15 cellular contexts compared by ENCODE assay signal in the genomic region with DNA sequence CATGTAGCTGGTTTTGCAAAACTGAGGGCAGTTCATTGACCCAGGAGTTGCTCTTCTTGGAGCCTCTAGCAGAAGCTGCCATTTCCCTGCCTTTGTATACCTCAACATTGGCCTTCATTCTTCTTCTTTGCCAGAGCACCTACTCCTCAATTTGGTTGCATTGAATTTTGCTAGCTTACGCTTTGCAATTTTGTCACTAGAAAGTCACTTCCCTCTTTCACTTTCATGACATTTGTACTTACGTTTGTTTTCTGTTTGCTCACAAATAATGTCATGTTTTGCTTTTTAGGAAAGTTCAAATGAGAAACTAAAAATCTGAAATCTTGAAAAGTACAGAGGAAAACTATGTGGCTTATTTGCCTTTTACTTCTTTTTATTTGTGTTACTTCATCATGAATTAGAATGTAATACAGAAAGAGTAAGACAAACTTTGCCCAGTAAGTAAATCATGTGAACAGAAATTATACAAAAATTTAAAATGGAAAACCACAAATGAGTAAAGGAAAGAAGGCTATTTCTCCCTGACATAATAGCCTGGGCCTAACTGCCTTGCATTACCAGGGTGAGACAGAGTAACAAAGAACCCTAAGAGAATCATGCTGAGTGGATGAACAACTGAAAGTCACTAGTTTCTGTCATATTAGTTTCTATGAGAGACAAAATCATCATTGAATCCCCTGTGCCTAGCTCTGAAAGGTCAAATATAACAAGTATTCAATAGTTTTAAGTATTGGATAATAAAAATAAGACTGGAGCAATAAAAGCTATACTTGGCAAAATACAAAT. TPM values are rescaled to one million over a fixed set of nuclear protein-coding genes. Genes with fewer than 3 reads are reported as not detected.
DNase-seq lines count a peak whose midpoint lies in the region; ATAC-seq lines count a peak whose summit lies in the region.
"Had no signal": no experiment of that assay in that cellular context is flagged by ENCODE, and none has a peak within 500 bp of the region (broad histone marks: within the 10 kb centered on the region; RNA-seq: fewer than 3 reads in every experiment).

No MANE protein-coding gene starts in this region.

- peak; percentile 73 for ATAC-seq in GM18909 (IDR thresholded peaks at IDR 0.05; ENCODE audit: poor library complexity, unreplicated experiment)
- ATAC-seq in GM21737 (IDR thresholded peaks at IDR 0.05; ENCODE audit: unreplicated experiment), result peak; percentile 58
- ATAC-seq in HG03175 (IDR thresholded peaks at IDR 0.05; ENCODE audit: unreplicated experiment), result peak; percentile 77
- ATAC-seq: activated CD8-positive, alpha-beta T cell treated with anti-CD3 and anti-CD28 coated beads, Interleukin-2, amount 10 ng/mL, durations not matched to agents 7 days and 5 days; CD8-positive, alpha-beta T cell; GM23338; T-helper 17 cell had no signal

- no CpG with 5 or more reads among the region's 2 CpGs for WGBS in neuronal stem cell (ENCODE audit: extremely low coverage in 2 of 2, insufficient read length in 2 of 2, insufficient replicate concordance in 1 of 2), 2 donors

- no peak overlapping the region for H3K9ac ChIP-seq in neuronal stem cell (ENCODE audit: low read depth, low read length, poor library complexity)

- no peak overlapping the region for H2BK12ac ChIP-seq in neuronal stem cell (ENCODE audit: low read length)

- no peak overlapping the region for H2AFZ ChIP-seq in neuronal stem cell (ENCODE audit: low read length)
- H2AFZ ChIP-seq: GM23338 had no signal

- H2AK5ac ChIP-seq in neuronal stem cell (ENCODE audit: low read depth, low read length), result no peak overlapping the region

- H3K27ac ChIP-seq in neuronal stem cell (replicated peaks; ENCODE audit: low read length), result no peak overlapping the region
- H3K27ac ChIP-seq: esophagus muscularis mucosa had no signal

- no peak overlapping the region for H3K18ac ChIP-seq in neuronal stem cell (ENCODE audit: low read length)

- H3K23ac ChIP-seq in neuronal stem cell (ENCODE audit: low read depth, low read length, poor library complexity), result no peak overlapping the region

- DNase-seq in globus pallidus (ENCODE audit: low spot score), result peak; percentile 30
- DNase-seq in neuronal stem cell (ENCODE audit: low spot score), result no peak
- no peak for DNase-seq in UCSD-AML1 (lab: John Stamatoyannopoulos, UW; ENCODE audit: unreplicated experiment)
- no peak for DNase-seq in activated CD4-positive, alpha-beta T cell treated with anti-CD3 and anti-CD28 coated beads, Interleukin-2, amount 50 U/mL, for 48 hours
- no peak for DNase-seq in NCI-H446 treated with DMSO at 0.1 percent for 48 hours (lab: John Stamatoyannopoulos, UW)
- DNase-seq: activated CD8-positive, alpha-beta T cell treated with anti-CD3 and anti-CD28 coated beads, Interleukin-2, amount 10 ng/mL, durations not matched to agents 7 days and 5 days; activated naive CD4-positive, alpha-beta T cell treated with anti-CD3 and anti-CD28 coated beads, Interleukin-2, amount 10 ng/mL, durations not matched to agents 7 days and 5 days; CD8-positive, alpha-beta T cell; NCI-H146; T-helper 17 cell had no signal

- H2BK120ac ChIP-seq in neuronal stem cell (ENCODE audit: low read depth, low read length), result no peak overlapping the region

- no peaks in the 10 kb centered on the region for H3K4me1 ChIP-seq in neuronal stem cell (ENCODE audit: control insufficient read depth in 2 of 2, insufficient read depth in 1 of 2, low read depth in 1 of 2, low read length in 2 of 2)
- H3K4me1 ChIP-seq: esophagus muscularis mucosa had no signal

- H3K79me1 ChIP-seq in neuronal stem cell (ENCODE audit: low read depth, low read length), result no peaks in the 10 kb centered on the region

- H3K9me3 ChIP-seq in neuronal stem cell (replicated peaks in 1 of 2; ENCODE audit: control insufficient read depth in 2 of 2, insufficient read depth in 1 of 2, low read depth in 1 of 2, low read length in 2 of 2), result no peaks in the 10 kb centered on the region
- H3K9me3 ChIP-seq: esophagus muscularis mucosa had no signal

- no peak overlapping the region for H4K8ac ChIP-seq in neuronal stem cell (ENCODE audit: low read depth, low read length)

- no peak overlapping the region for H3K4me3 ChIP-seq in neuronal stem cell (ENCODE audit: low read length in 2 of 2)
- H3K4me3 ChIP-seq: esophagus muscularis mucosa, GM23338 had no signal

- no peak overlapping the region for H3K14ac ChIP-seq in neuronal stem cell (ENCODE audit: low read length)

- H3K4ac ChIP-seq in neuronal stem cell (ENCODE audit: low read length), result no peak overlapping the region

- no peak overlapping the region for H4K91ac ChIP-seq in neuronal stem cell (ENCODE audit: low read depth, low read length, poor library complexity)

- no peak overlapping the region for H2BK15ac ChIP-seq in neuronal stem cell (ENCODE audit: low read length)

- no peak overlapping the region for H2BK5ac ChIP-seq in neuronal stem cell (ENCODE audit: low read length)

- H3K36me3 ChIP-seq in neuronal stem cell (replicated peaks in 1 of 2; ENCODE audit: control insufficient read depth in 2 of 2, insufficient read depth in 2 of 2, low read length in 2 of 2), result no peaks in the 10 kb centered on the region
- H3K36me3 ChIP-seq: esophagus muscularis mucosa had no signal

- H3K27me3 ChIP-seq in neuronal stem cell (ENCODE audit: control insufficient read depth in 3 of 3, insufficient read depth in 3 of 3, low read depth in 1 of 3, low read length in 3 of 3), result no peaks in the 10 kb centered on the region
- H3K27me3 ChIP-seq: esophagus muscularis mucosa had no signal

- H3K4me2 ChIP-seq in neuronal stem cell (ENCODE audit: insufficient read depth, low read length, poor library complexity, severe bottlenecking), result no peak overlapping the region
- H3K4me2 ChIP-seq: GM23338 had no signal

RNA-seq across cellular contexts. Expression of a gene that starts 7.4 kb away (rescaled TPM):
- not detected for polyA plus RNA-seq in neuronal stem cell (2013, experiment 1 of 2)
- not detected for polyA plus RNA-seq in neuronal stem cell (2013, experiment 2 of 2)
- polyA plus RNA-seq: GM23338 had no signal

RNA-seq across cellular contexts. Expression of a gene that starts 23.9 kb away (rescaled TPM):
- polyA plus RNA-seq in neuronal stem cell (2013, experiment 1 of 2), result not detected
- not detected for polyA plus RNA-seq in neuronal stem cell (2013, experiment 2 of 2)
- polyA plus RNA-seq: GM23338 had no signal

RNA-seq across cellular contexts. Expression of a gene that starts 47.6 kb away (rescaled TPM):
- not detected for polyA plus RNA-seq in neuronal stem cell (2013, experiment 1 of 2)
- polyA plus RNA-seq in neuronal stem cell (2013, experiment 2 of 2), result not detected
- polyA plus RNA-seq: GM23338 had no signal

RNA-seq across cellular contexts. Expression of a gene that starts 49.3 kb away (rescaled TPM):
- not detected for polyA plus RNA-seq in neuronal stem cell (2013, experiment 1 of 2)
- not detected for polyA plus RNA-seq in neuronal stem cell (2013, experiment 2 of 2)
- polyA plus RNA-seq: GM23338 had no signal
